In the genomic region with DNA sequence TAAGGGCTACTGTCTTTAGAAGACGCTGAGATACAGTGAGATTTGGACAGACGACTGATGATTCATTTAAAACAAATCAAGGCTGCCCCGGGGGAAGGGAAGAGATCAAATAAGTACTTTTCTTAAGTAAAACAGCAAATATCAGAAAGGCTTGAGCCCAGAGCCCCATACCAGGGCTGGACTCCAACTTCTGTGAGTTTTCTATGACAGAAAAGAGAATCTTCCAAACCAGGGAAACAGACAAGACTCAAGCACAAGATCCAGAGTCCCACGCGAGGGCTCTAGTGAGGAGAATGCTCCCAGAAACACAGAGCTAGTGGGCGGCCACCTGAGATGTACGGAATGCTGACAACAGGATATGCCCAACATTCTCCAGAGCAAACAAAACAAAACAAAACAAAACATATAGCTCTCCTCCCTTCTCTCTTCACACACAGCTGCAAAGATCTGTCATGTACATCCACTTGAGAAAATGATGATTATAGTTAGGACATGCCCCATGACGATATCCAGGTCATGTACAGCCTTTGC, we compare ENCODE assay signal across 10 cellular contexts. TPM values are rescaled to one million over a fixed set of nuclear protein-coding genes. Genes with fewer than 3 reads are reported as not detected.
DNase-seq lines count a peak whose midpoint lies in the region; ATAC-seq and TF ChIP-seq lines count a peak whose summit lies in the region.
"Had no signal": no experiment of that assay in that cellular context is flagged by ENCODE, and none has a peak within 500 bp of the region (broad histone marks: within the 10 kb centered on the region; RNA-seq: fewer than 3 reads in every experiment).

No MANE protein-coding gene starts in this region.

- H3K4me3 ChIP-seq in left ventricle myocardium inferior (peak overlapping the region; percentile 21), skin epidermis (peak overlapping the region in 1 of 7 experiments; percentile 1)

- TF ChIP-seq CTCF in left ventricle myocardium inferior (IDR thresholded peaks at IDR 0.05; ENCODE audit: borderline replicate concordance) (no peak), GM10248 (IDR thresholded peaks at IDR 0.05; ENCODE audit: control extremely low read depth, extremely low read depth, low read depth, missing control alignments) (no peak)

- H3K4me1 ChIP-seq in left ventricle myocardium inferior = peaks cover 94% of the 10 kb centered on the region

- H3K9me3 ChIP-seq in left ventricle myocardium inferior (replicated peaks) = no peaks in the 10 kb centered on the region

- POLR2A ChIA-PET in GM10248 (lab: Yijun Ruan, JAX) = interaction anchor here (0.6 kb wide), 1 partner anchor 47 kb away, joined by 3 read pairs; no protein-coding TSS in a partner anchor

- no peaks in the 10 kb centered on the region for H3K36me3 ChIP-seq in left ventricle myocardium inferior

- intact Hi-C loops in left ventricle myocardium inferior (cut with micrococcal nuclease) = no loop called here

- CTCF ChIA-PET in GM10248 (lab: Yijun Ruan, JAX) = interaction anchor here (1.2 to 1.7 kb wide), 4 partner anchors 10 to 122 kb away, joined by 3 to 6 read pairs (median 4); no protein-coding TSS in a partner anchor

- ATAC-seq in GM18907 (IDR thresholded peaks at IDR 0.05; ENCODE audit: unreplicated experiment) (no peak), GM19467 (IDR thresholded peaks at IDR 0.05; ENCODE audit: unreplicated experiment) (no peak)
- ATAC-seq: T-helper 17 cell had no signal

- H3K27ac ChIP-seq in angular gyrus (ENCODE audit: low read depth, low read length) = peak overlapping the region; percentile 30
- peak overlapping the region; percentile 95 for H3K27ac ChIP-seq in left ventricle myocardium inferior (replicated peaks)
- peak overlapping the region in 16 of 21 experiments; percentile 5 to 65 (median 36) for H3K27ac ChIP-seq in skin epidermis

- DNase-seq in GM03348 (ENCODE audit: low spot score) (peak; percentile 19), left ventricle myocardium inferior (no peak), HPDE6-E6E7 (ENCODE audit: extremely low spot score) (no peak), GM10248 (ENCODE audit: extremely low spot score) (no peak)
- DNase-seq: NCI-H82, T-helper 17 cell had no signal

- no peaks in the 10 kb centered on the region for H3K27me3 ChIP-seq in left ventricle myocardium inferior (ENCODE audit: low read depth)

RNA-seq across cellular contexts. Expression of a gene that starts 13.1 kb away (rescaled TPM):
- total RNA-seq in left ventricle myocardium inferior = 316 TPM

Comparison
In these comparisons a context has a peak if more than half of its experiments do, and no peak if none do; other contexts are left out.
1. H3K27ac ChIP-seq: peak in every context shown above with its lines; median percentile 95 in left ventricle myocardium inferior; 36 in skin epidermis; 30 in angular gyrus.